In genomic region chr6:130259557-130259956, GRCh38 we compare ENCODE assay signal across 14 cellular contexts. TPM values are rescaled to one million over a fixed set of nuclear protein-coding genes. Genes with fewer than 3 reads are reported as not detected.
DNase-seq lines count a peak whose midpoint lies in the region; ATAC-seq, FAIRE-seq and TF ChIP-seq lines count a peak whose summit lies in the region.
"Had no signal": no experiment of that assay in that cellular context is flagged by ENCODE, and none has a peak within 500 bp of the region (broad histone marks: within the 10 kb centered on the region; RNA-seq: fewer than 3 reads in every experiment).

No MANE protein-coding gene starts in this region.

- no peak for FAIRE-seq in kidney (lab: Jason Lieb, UNC)

- H3K9ac ChIP-seq in kidney (ENCODE audit: low read length in 2 of 2): no peak overlapping the region
- H3K9ac ChIP-seq: GM23248 had no signal

- TF ChIP-seq CTCF in kidney (IDR thresholded peaks at IDR 0.05; ENCODE audit: borderline replicate concordance, extremely low read depth, insufficient read depth): no peak

- ATAC-seq in GM18867 (IDR thresholded peaks at IDR 0.05; ENCODE audit: unreplicated experiment) (peak; percentile 34), GM21515 (IDR thresholded peaks at IDR 0.05; ENCODE audit: unreplicated experiment) (peak; percentile 34), HG03135 (IDR thresholded peaks at IDR 0.05; ENCODE audit: unreplicated experiment) (peak; percentile 26), Right ventricle myocardium superior (ENCODE audit: poor library complexity) (no peak)
- ATAC-seq in activated naive CD8-positive, alpha-beta T cell treated with anti-CD3 and anti-CD28 coated beads, Interleukin-2, amount 10 ng/mL, durations not matched to agents 7 days and 5 days (ENCODE audit: low read depth): no peak

- DNase-seq in activated naive CD8-positive, alpha-beta T cell treated with anti-CD3 and anti-CD28 coated beads, Interleukin-2, amount 10 ng/mL, durations not matched to agents 7 days and 5 days: no peak
- DNase-seq in A172 (ENCODE audit: low spot score) (no peak), Right ventricle myocardium superior (no peak), kidney (no peak)
- DNase-seq in activated CD4-positive, CD25-positive, alpha-beta regulatory T cell (lab: John Stamatoyannopoulos, UW): no peak
- DNase-seq: activated gamma-delta T cell, GM23248, KG1 had no signal

- peaks cover 29% of the 10 kb centered on the region for H3K9me3 Mint-ChIP-seq in activated naive CD8-positive, alpha-beta T cell treated with anti-CD3 and anti-CD28 coated beads, Interleukin-2, amount 10 ng/mL, durations not matched to agents 7 days and 5 days

- no peaks in the 10 kb centered on the region for H3K4me1 ChIP-seq in kidney (ENCODE audit: control insufficient read depth in 1 of 2, insufficient read depth in 1 of 2, low read depth in 1 of 2, low read length in 2 of 2)
- H3K4me1 ChIP-seq: suprapubic skin had no signal

- H3K9me3 ChIP-seq in kidney (ENCODE audit: control insufficient read depth in 1 of 2, low read length in 2 of 2): no peaks in the 10 kb centered on the region
- H3K9me3 ChIP-seq: suprapubic skin had no signal

- H3K27me3 Mint-ChIP-seq in activated naive CD8-positive, alpha-beta T cell treated with anti-CD3 and anti-CD28 coated beads, Interleukin-2, amount 10 ng/mL, durations not matched to agents 7 days and 5 days: no peaks in the 10 kb centered on the region

- intact Hi-C loops in Right ventricle myocardium superior (cut with DNase I): no loop called here
- intact Hi-C loops in kidney (cut with DNase I): no loop called here

- H3K27ac ChIP-seq in kidney (ENCODE audit: low read depth in 2 of 2, low read length in 2 of 2): no peak overlapping the region
- H3K27ac ChIP-seq: GM23248, suprapubic skin had no signal

- peak overlapping the region; percentile 81 for H3K27ac Mint-ChIP-seq in activated naive CD8-positive, alpha-beta T cell treated with anti-CD3 and anti-CD28 coated beads, Interleukin-2, amount 10 ng/mL, durations not matched to agents 7 days and 5 days
- H3K27ac Mint-ChIP-seq: nephron had no signal

- peaks cover 27% of the 10 kb centered on the region for H3K4me1 Mint-ChIP-seq in activated naive CD8-positive, alpha-beta T cell treated with anti-CD3 and anti-CD28 coated beads, Interleukin-2, amount 10 ng/mL, durations not matched to agents 7 days and 5 days
- H3K4me1 Mint-ChIP-seq: nephron had no signal

- POLR2A ChIA-PET in activated naive CD8-positive, alpha-beta T cell treated with anti-CD3 and anti-CD28 coated beads, Interleukin-2, amount 10 ng/mL, durations not matched to agents 7 days and 5 days (lab: Charles Lee): no interaction called here

- peak overlapping the region; percentile 64 for H3K4me3 Mint-ChIP-seq in activated naive CD8-positive, alpha-beta T cell treated with anti-CD3 and anti-CD28 coated beads, Interleukin-2, amount 10 ng/mL, durations not matched to agents 7 days and 5 days
- H3K4me3 Mint-ChIP-seq: nephron had no signal

- peaks cover 38% of the 10 kb centered on the region for H3K36me3 Mint-ChIP-seq in activated naive CD8-positive, alpha-beta T cell treated with anti-CD3 and anti-CD28 coated beads, Interleukin-2, amount 10 ng/mL, durations not matched to agents 7 days and 5 days

- H3K4me3 ChIP-seq in kidney (ENCODE audit: low read length in 2 of 2): no peak overlapping the region
- H3K4me3 ChIP-seq: GM23248, suprapubic skin had no signal

- no peaks in the 10 kb centered on the region for H3K36me3 ChIP-seq in kidney (ENCODE audit: control insufficient read depth in 1 of 2, insufficient read depth in 2 of 2, low read length in 2 of 2)
- H3K36me3 ChIP-seq: suprapubic skin had no signal

RNA-seq across cellular contexts. Expression of gene SAMD3, which starts 36.8 kb away (rescaled TPM):
- 10 to 100 TPM; 51.0 to 52.6 TPM for total RNA-seq in activated naive CD8-positive, alpha-beta T cell treated with anti-CD3 and anti-CD28 coated beads, Interleukin-2, amount 10 ng/mL, durations not matched to agents 7 days and 5 days
- 0.07 and 0.28 TPM in 2 replicates for total RNA-seq in A172 (2014; rRNA removed; shearing (Covaris generic))
- 0.19 TPM for total RNA-seq in Right ventricle myocardium superior
- 3.5 TPM for total RNA-seq in kidney
- polyA plus RNA-seq in kidney (ENCODE audit: insufficient read depth, low read depth, low replicate concordance): 1.1 TPM
- total RNA-seq: NCI-H460 had no signal

Comparison
In these comparisons a context has a peak if more than half of its experiments do, and no peak if none do; other contexts are left out.
1. ATAC-seq: peak in GM18867 (single experiment), GM21515 (single experiment) and HG03135 (single experiment); none in activated naive CD8-positive, alpha-beta T cell treated with anti-CD3 and anti-CD28 coated beads, Interleukin-2, amount 10 ng/mL, durations not matched to agents 7 days and 5 days (single experiment) and Right ventricle myocardium superior (single experiment).
2. RNA of gene SAMD3, which starts 36.8 kb away (total RNA-seq): 51.0 to 52.6 TPM in activated naive CD8-positive, alpha-beta T cell treated with anti-CD3 and anti-CD28 coated beads, Interleukin-2, amount 10 ng/mL, durations not matched to agents 7 days and 5 days; 3.5 TPM in kidney (single experiment), 0.07 to 0.28 TPM in A172 and 0.19 TPM in Right ventricle myocardium superior (single experiment); every median in the first group is over 10 times any median in the second.